Comparison of ENCODE assay signal across 12 cellular contexts in genomic region chr19:2711175-2711936, GRCh38. TPM values are rescaled to one million over a fixed set of nuclear protein-coding genes. Genes with fewer than 3 reads are reported as not detected.
DNase-seq lines count a peak whose midpoint lies in the region; ATAC-seq and TF ChIP-seq lines count a peak whose summit lies in the region.
"Had no signal": no experiment of that assay in that cellular context is flagged by ENCODE, and none has a peak within 500 bp of the region (broad histone marks: within the 10 kb centered on the region; RNA-seq: fewer than 3 reads in every experiment).

No MANE protein-coding gene starts in this region.

- no peak overlapping the region for H3K4me3 Mint-ChIP-seq in MCF 10A (ENCODE audit: unreplicated experiment)
- H3K4me3 Mint-ChIP-seq in activated T-helper 1 cell treated with anti-CD3 and anti-CD28 coated beads, Interleukin-12 subunit alpha, Interleukin-12 subunit beta, Interleukin-2, Interleukin-4 antibody, amounts not matched to agents 30 ng/mL and 10 ng/mL and 1 ng/mL, durations not matched to agents 14 hours and 24 hours and 36 hours = no peak overlapping the region

- H3K9me2 ChIP-seq in OCI-LY7 (ENCODE audit: insufficient read depth, low read length) = no peaks in the 10 kb centered on the region

- TF ChIP-seq CTCF in MCF 10A (IDR thresholded peaks at IDR 0.05; ENCODE audit: unreplicated experiment) (no peak), mammary epithelial cell (conservative IDR thresholded peaks at IDR 0.05 in 1 of 2, IDR thresholded peaks at IDR 0.05 in 1 of 2; ENCODE audit: extremely low read depth in 1 of 2, insufficient read depth in 1 of 2, low read depth in 1 of 2, low read length in 2 of 2) (no peak), OCI-LY7 (conservative IDR thresholded peaks at IDR 0.05; ENCODE audit: low read length) (no peak), upper lobe of left lung (IDR thresholded peaks at IDR 0.05) (no peak)

- H3K36me3 ChIP-seq in mammary epithelial cell (ENCODE audit: insufficient read depth, low read length) (no peaks in the 10 kb centered on the region), OCI-LY7 (ENCODE audit: insufficient read depth, low read length) (no peaks in the 10 kb centered on the region), upper lobe of left lung (no peaks in the 10 kb centered on the region)
- H3K36me3 ChIP-seq: colonic mucosa had no signal

- H3K27ac ChIP-seq in mammary epithelial cell (ENCODE audit: insufficient read depth, low read depth, low read length) = no peak overlapping the region
- H3K27ac ChIP-seq in OCI-LY7 (ENCODE audit: low read depth, low read length, poor library complexity, severe bottlenecking) = peak overlapping the region; percentile 61
- no peak overlapping the region for H3K27ac ChIP-seq in upper lobe of left lung
- H3K27ac ChIP-seq: colonic mucosa had no signal

- H3K4me3 ChIP-seq in mammary epithelial cell (replicated peaks in 1 of 3; ENCODE audit: insufficient read depth in 1 of 3, low read depth in 2 of 3, low read length in 3 of 3) = no peak overlapping the region
- peak overlapping the region; percentile 34 for H3K4me3 ChIP-seq in OCI-LY7 (ENCODE audit: low read depth, low read length, poor library complexity, severe bottlenecking)
- H3K4me3 ChIP-seq in upper lobe of left lung = no peak overlapping the region
- H3K4me3 ChIP-seq: colonic mucosa had no signal

- no peaks in the 10 kb centered on the region for H3K79me2 ChIP-seq in mammary epithelial cell (ENCODE audit: insufficient read depth, low read length)
- no peaks in the 10 kb centered on the region for H3K79me2 ChIP-seq in OCI-LY7 (ENCODE audit: insufficient read depth, low read depth, low read length)

- WGBS in mammary epithelial cell (ENCODE audit: low coverage, missing lambda C conversion rate) = 82% methylated on average over 16 of the region's 17 CpGs
- 60 to 75% methylated on average over 16 to 17 of the region's 17 CpGs for WGBS in upper lobe of left lung, 2 donors

- no peak overlapping the region for H3K27ac Mint-ChIP-seq in MCF 10A (ENCODE audit: low read depth, unreplicated experiment)
- no peak overlapping the region for H3K27ac Mint-ChIP-seq in activated T-helper 1 cell treated with anti-CD3 and anti-CD28 coated beads, Interleukin-12 subunit alpha, Interleukin-12 subunit beta, Interleukin-2, Interleukin-4 antibody, amounts not matched to agents 30 ng/mL and 10 ng/mL and 1 ng/mL, durations not matched to agents 14 hours and 24 hours and 36 hours

- POLR2A ChIA-PET in MCF 10A (lab: Yijun Ruan, JAX) (no interaction called here), OCI-LY7 (lab: Charles Lee) (interaction anchor here (0.6 kb wide), 2 partner anchors 254 to 355 kb away, joined by 3 read pairs; partner anchors contain the start of gene LMNB2)

- H3K4me1 ChIP-seq in mammary epithelial cell (ENCODE audit: insufficient read depth, low read length) (no peaks in the 10 kb centered on the region), OCI-LY7 (ENCODE audit: insufficient read depth, low read length, poor library complexity, severe bottlenecking) (peaks cover 26% of the 10 kb centered on the region), upper lobe of left lung (no peaks in the 10 kb centered on the region)
- H3K4me1 ChIP-seq: colonic mucosa had no signal

- intact Hi-C loops in MCF 10A (cut with micrococcal nuclease) = no loop called here
- intact Hi-C loops in mammary epithelial cell (cut with micrococcal nuclease) = no loop called here
- intact Hi-C loops in OCI-LY7 (cut with micrococcal nuclease; ENCODE audit: unreplicated experiment) = no loop called here
- intact Hi-C loops in activated T-helper 1 cell treated with anti-CD3 and anti-CD28 coated beads, Interleukin-12 subunit alpha, Interleukin-12 subunit beta, Interleukin-2, Interleukin-4 antibody, amounts not matched to agents 30 ng/mL and 10 ng/mL and 1 ng/mL, durations not matched to agents 14 hours and 24 hours and 36 hours (cut with micrococcal nuclease) = no loop called here

- H3K27me3 ChIP-seq in mammary epithelial cell (ENCODE audit: insufficient read depth, low read length) (no peaks in the 10 kb centered on the region), upper lobe of left lung (no peaks in the 10 kb centered on the region)
- H3K27me3 ChIP-seq: colonic mucosa had no signal

- ATAC-seq in upper lobe of left lung (ENCODE audit: low FRiP score in 2 of 2) (peak; percentile 26 to 51), HG02571 (IDR thresholded peaks at IDR 0.05; ENCODE audit: unreplicated experiment) (no peak)

- CTCF ChIA-PET in MCF 10A (lab: Yijun Ruan, JAX) (interaction anchor here (0.6 kb wide), 1 partner anchor 547 kb away, joined by 3 read pairs; no protein-coding TSS in a partner anchor), mammary epithelial cell (lab: Charles Lee; ENCODE audit: low non-redundant PET) (no interaction called here), OCI-LY7 (lab: Charles Lee; ENCODE audit: unreplicated experiment) (interaction anchor here (0.6 to 0.7 kb wide), 2 partner anchors 16 to 171 kb away, joined by 4 to 10 read pairs; no protein-coding TSS in a partner anchor)

- H3K4me1 Mint-ChIP-seq in MCF 10A (ENCODE audit: insufficient read depth, unreplicated experiment) = no peaks in the 10 kb centered on the region
- no peaks in the 10 kb centered on the region for H3K4me1 Mint-ChIP-seq in activated T-helper 1 cell treated with anti-CD3 and anti-CD28 coated beads, Interleukin-12 subunit alpha, Interleukin-12 subunit beta, Interleukin-2, Interleukin-4 antibody, amounts not matched to agents 30 ng/mL and 10 ng/mL and 1 ng/mL, durations not matched to agents 14 hours and 24 hours and 36 hours (ENCODE audit: low read depth)

- TF ChIP-seq EP300 in upper lobe of left lung (IDR thresholded peaks at IDR 0.05) = no peak

- H4K20me1 ChIP-seq in mammary epithelial cell (ENCODE audit: insufficient read depth, low read length) = no peaks in the 10 kb centered on the region
- no peaks in the 10 kb centered on the region for H4K20me1 ChIP-seq in OCI-LY7 (ENCODE audit: insufficient read depth, low read length)

- TF ChIP-seq POLR2A in upper lobe of left lung (IDR thresholded peaks at IDR 0.05) = no peak

- H3K4me2 ChIP-seq in mammary epithelial cell (ENCODE audit: insufficient read depth, low read depth, low read length) = no peak overlapping the region
- H3K4me2 ChIP-seq in OCI-LY7 (ENCODE audit: low read length) = peak overlapping the region; percentile 62

- no peak overlapping the region for H2AFZ ChIP-seq in mammary epithelial cell (ENCODE audit: low read depth, low read length)
- H2AFZ ChIP-seq in OCI-LY7 (ENCODE audit: low read length) = peak overlapping the region; percentile 52; the same call in 1 of the 2 replicates

- H3K9me3 ChIP-seq in mammary epithelial cell (replicated peaks; ENCODE audit: insufficient read depth, low read length) (peaks cover 14% of the 10 kb centered on the region), OCI-LY7 (ENCODE audit: low read length) (0 out of 2 replicates have a peak, but pooled peaks cover 7% of the 10 kb centered on the region), upper lobe of left lung (peaks cover 4 to 10% (median 6%) of the 10 kb centered on the region in 4 donors)
- H3K9me3 ChIP-seq: colonic mucosa had no signal

- H3K27me3 Mint-ChIP-seq in MCF 10A (ENCODE audit: insufficient read depth, unreplicated experiment) = no peaks in the 10 kb centered on the region
- H3K27me3 Mint-ChIP-seq in activated T-helper 1 cell treated with anti-CD3 and anti-CD28 coated beads, Interleukin-12 subunit alpha, Interleukin-12 subunit beta, Interleukin-2, Interleukin-4 antibody, amounts not matched to agents 30 ng/mL and 10 ng/mL and 1 ng/mL, durations not matched to agents 14 hours and 24 hours and 36 hours (ENCODE audit: insufficient read depth) = peaks cover 2% of the 10 kb centered on the region

- no peak overlapping the region for H3K9ac ChIP-seq in mammary epithelial cell (ENCODE audit: insufficient read depth, low read length)

- H3K36me3 Mint-ChIP-seq in MCF 10A (ENCODE audit: insufficient read depth, unreplicated experiment) = no peaks in the 10 kb centered on the region
- H3K36me3 Mint-ChIP-seq in activated T-helper 1 cell treated with anti-CD3 and anti-CD28 coated beads, Interleukin-12 subunit alpha, Interleukin-12 subunit beta, Interleukin-2, Interleukin-4 antibody, amounts not matched to agents 30 ng/mL and 10 ng/mL and 1 ng/mL, durations not matched to agents 14 hours and 24 hours and 36 hours (ENCODE audit: low read depth) = no peaks in the 10 kb centered on the region

- in situ Hi-C loops in mammary epithelial cell (cut with MboI; ENCODE audit: low sequenced_read_pairs in 2 of 2) = no loop called here

- peaks cover 9% of the 10 kb centered on the region for H3K9me3 Mint-ChIP-seq in MCF 10A (ENCODE audit: unreplicated experiment)
- peaks cover 11% of the 10 kb centered on the region for H3K9me3 Mint-ChIP-seq in activated T-helper 1 cell treated with anti-CD3 and anti-CD28 coated beads, Interleukin-12 subunit alpha, Interleukin-12 subunit beta, Interleukin-2, Interleukin-4 antibody, amounts not matched to agents 30 ng/mL and 10 ng/mL and 1 ng/mL, durations not matched to agents 14 hours and 24 hours and 36 hours

- DNase-seq in MCF 10A (ENCODE audit: unreplicated experiment) (peak; percentile 30), mammary epithelial cell (no peak), OCI-LY7 (ENCODE audit: low spot score) (peak; percentile 48), fibroblast of gingiva (ENCODE audit: low read depth) (peak; percentile 13), upper lobe of left lung (no peak), OCI-M1 (lab: John Stamatoyannopoulos, UW) (no peak)
- DNase-seq in activated T-helper 1 cell treated with anti-CD3 and anti-CD28 coated beads, Interleukin-12 subunit alpha, Interleukin-12 subunit beta, Interleukin-2, Interleukin-4 antibody, amounts not matched to agents 30 ng/mL and 10 ng/mL and 1 ng/mL, durations not matched to agents 14 hours and 24 hours and 36 hours (ENCODE audit: low spot score) = no peak
- DNase-seq: activated naive CD4-positive, alpha-beta T cell; colonic mucosa; NCI-H2081 treated with DMSO at 0.1 percent for 48 hours; stimulated activated CD4-positive, alpha-beta T cell treated with anti-CD3 and anti-CD28 coated beads, Interleukin-1b, Interleukin-23, amount 100 ng/mL, for 48 hours had no signal

- dilution Hi-C loops in mammary epithelial cell (cut with HindIII; ENCODE audit: low sequenced_read_pairs) = no loop called here

- BruUV-seq in MCF 10A (replicated peaks; lab: Mats Ljungman, UMichigan) = no TSS peak
- BruUV-seq in mammary epithelial cell (replicated peaks; lab: Mats Ljungman, UMichigan) = no TSS peak
- BruUV-seq in OCI-LY7 (replicated peaks; lab: Mats Ljungman, UMichigan) = no TSS peak

RNA-seq across cellular contexts. Expression of gene GNG7, which starts 8.9 kb away (rescaled TPM):
- total RNA-seq in MCF 10A (2022) (0.22 and 0.51 TPM in 2 replicates), mammary epithelial cell (under 1 TPM in 1 of 2 donors, not detected in 1; under 0.01 TPM), OCI-LY7 (2022) (13.9 and 15.6 TPM in 2 replicates), upper lobe of left lung (1 to 10 TPM; 3.5 to 7.7 (median 7.1) TPM)
- 0.02 TPM for polyA plus RNA-seq in mammary epithelial cell
- not detected for polyA minus RNA-seq in mammary epithelial cell
- 14.2 and 15.3 TPM in 2 replicates for total RNA-seq in OCI-LY7 (2014; rRNA removed; shearing (Covaris generic))
- total RNA-seq in activated T-helper 1 cell treated with anti-CD3 and anti-CD28 coated beads, Interleukin-12 subunit alpha, Interleukin-12 subunit beta, Interleukin-2, Interleukin-4 antibody, amounts not matched to agents 30 ng/mL and 10 ng/mL and 1 ng/mL, durations not matched to agents 14 hours and 24 hours and 36 hours = 0.07 and 0.13 TPM in 2 replicates

RNA-seq across cellular contexts. Expression of gene DIRAS1, which starts 9.8 kb away (rescaled TPM):
- total RNA-seq in MCF 10A (2022) = 0.37 and 0.74 TPM in 2 replicates
- 1 to 10 TPM in 1 of 2 donors, under 1 TPM in 1; 0.42 to 4.3 TPM for total RNA-seq in mammary epithelial cell
- polyA plus RNA-seq in mammary epithelial cell = 0.09 TPM
- not detected for polyA minus RNA-seq in mammary epithelial cell
- 0.10 TPM in 1 of 2 replicates, not detected in the other for total RNA-seq in OCI-LY7 (2014; rRNA removed; shearing (Covaris generic))
- 0.52 TPM in 1 of 2 replicates, not detected in the other for total RNA-seq in OCI-LY7 (2022)
- total RNA-seq in upper lobe of left lung = 1 to 10 TPM in 1 of 6 donors, under 1 TPM in 2, not detected in 3; 0.15 to 1.3 (median 0.81) TPM
- total RNA-seq in activated T-helper 1 cell treated with anti-CD3 and anti-CD28 coated beads, Interleukin-12 subunit alpha, Interleukin-12 subunit beta, Interleukin-2, Interleukin-4 antibody, amounts not matched to agents 30 ng/mL and 10 ng/mL and 1 ng/mL, durations not matched to agents 14 hours and 24 hours and 36 hours = 0.05 TPM in 1 of 2 replicates, not detected in the other

RNA-seq across cellular contexts. Expression of gene SLC39A3, which starts 28.5 kb away (rescaled TPM):
- 21.3 and 29.9 TPM in 2 replicates for total RNA-seq in MCF 10A (2022)
- total RNA-seq in mammary epithelial cell = 10 to 100 TPM; 32.6 to 34.7 TPM
- 24.8 TPM for polyA plus RNA-seq in mammary epithelial cell
- polyA minus RNA-seq in mammary epithelial cell = 46.4 TPM
- 33.3 and 45.6 TPM in 2 replicates for total RNA-seq in OCI-LY7 (2014; rRNA removed; shearing (Covaris generic))
- total RNA-seq in OCI-LY7 (2022) = 38.6 and 46.8 TPM in 2 replicates
- 10 to 100 TPM; 12.6 to 48.2 (median 30.6) TPM for total RNA-seq in upper lobe of left lung
- 50.3 and 51.6 TPM in 2 replicates for total RNA-seq in activated T-helper 1 cell treated with anti-CD3 and anti-CD28 coated beads, Interleukin-12 subunit alpha, Interleukin-12 subunit beta, Interleukin-2, Interleukin-4 antibody, amounts not matched to agents 30 ng/mL and 10 ng/mL and 1 ng/mL, durations not matched to agents 14 hours and 24 hours and 36 hours

Comparison
In these comparisons a context has a peak if more than half of its experiments do, and no peak if none do; other contexts are left out.
1. DNase-seq: peak in MCF 10A (single experiment), OCI-LY7 (single experiment) and fibroblast of gingiva (single experiment); none in mammary epithelial cell (single experiment), upper lobe of left lung (0 of 2), OCI-M1 (single experiment) and activated T-helper 1 cell treated with anti-CD3 and anti-CD28 coated beads, Interleukin-12 subunit alpha, Interleukin-12 subunit beta, Interleukin-2, Interleukin-4 antibody, amounts not matched to agents 30 ng/mL and 10 ng/mL and 1 ng/mL, durations not matched to agents 14 hours and 24 hours and 36 hours (single experiment).